In genomic region chr1:50095716-50096115, GRCh38 we compare ENCODE assay signal across 1 cellular context.
TF ChIP-seq lines count a peak whose summit lies in the region.

No MANE protein-coding gene starts in this region.

TF ChIP-seq in GM12878, 131 proteins besides CTCF, POLR2A, EP300 and RAD21 (continued from another document):
- TF ChIP-seq MTA3 (IDR thresholded peaks at IDR 0.05; ENCODE audit: borderline replicate concordance, low read length) (no peak), CHD2 (IDR thresholded peaks at IDR 0.05; ENCODE audit: borderline replicate concordance, low read depth, low read length) (no peak), CBFB (IDR thresholded peaks at IDR 0.05; ENCODE audit: low read depth) (no peak), PBX3 (IDR thresholded peaks at IDR 0.05; ENCODE audit: insufficient replicate concordance, low read depth, low read length) (no peak), PML (IDR thresholded peaks at IDR 0.05; ENCODE audit: low read length) (no peak)
- TF ChIP-seq, protein P1, sequence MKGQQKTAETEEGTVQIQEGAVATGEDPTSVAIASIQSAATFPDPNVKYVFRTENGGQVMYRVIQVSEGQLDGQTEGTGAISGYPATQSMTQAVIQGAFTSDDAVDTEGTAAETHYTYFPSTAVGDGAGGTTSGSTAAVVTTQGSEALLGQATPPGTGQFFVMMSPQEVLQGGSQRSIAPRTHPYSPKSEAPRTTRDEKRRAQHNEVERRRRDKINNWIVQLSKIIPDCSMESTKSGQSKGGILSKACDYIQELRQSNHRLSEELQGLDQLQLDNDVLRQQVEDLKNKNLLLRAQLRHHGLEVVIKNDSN (IDR thresholded peaks at IDR 0.05; ENCODE audit: borderline replicate concordance, extremely low read length, insufficient read depth, low read depth, low read length): no peak
